In the genomic region with DNA sequence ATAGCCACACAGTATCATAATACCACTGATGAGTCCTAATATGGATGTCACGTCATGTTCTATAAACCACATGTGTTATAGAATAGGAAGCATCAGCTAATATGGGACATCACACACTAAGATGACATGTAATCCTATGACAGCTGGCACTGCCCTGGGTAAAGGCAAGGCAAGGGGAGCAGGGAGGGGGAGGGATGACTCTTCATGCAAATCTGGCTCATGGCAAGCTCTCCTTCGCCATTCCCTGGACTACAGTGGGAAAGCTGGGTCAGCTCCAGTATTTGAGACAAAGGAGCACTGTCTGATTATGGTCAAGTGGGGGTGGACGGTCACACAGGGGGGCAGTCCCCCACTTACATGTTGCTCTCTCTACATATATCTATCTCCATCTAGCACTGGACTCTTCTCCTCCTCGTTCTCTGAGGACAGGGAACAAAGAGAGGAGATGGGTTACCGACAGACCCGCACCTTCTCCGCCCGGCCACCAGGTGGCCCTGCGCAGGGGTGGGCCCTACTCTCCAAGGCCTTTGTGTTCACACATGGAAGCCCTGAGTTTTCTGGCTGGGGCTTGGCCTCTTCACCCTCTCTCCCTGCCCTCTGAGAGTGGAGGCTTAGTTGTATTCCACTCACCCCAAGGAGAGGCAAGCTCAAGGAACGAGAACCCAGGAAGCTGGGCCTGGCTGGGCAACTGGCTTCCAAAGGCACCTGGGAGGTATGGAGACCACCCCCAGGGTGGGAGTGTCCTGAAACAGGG, we compare ENCODE assay signal across 9 cellular contexts. TPM values are rescaled to one million over a fixed set of nuclear protein-coding genes. Genes with fewer than 3 reads are reported as not detected.
DNase-seq lines count a peak whose midpoint lies in the region; ATAC-seq and TF ChIP-seq lines count a peak whose summit lies in the region.
"Had no signal": no experiment of that assay in that cellular context is flagged by ENCODE, and none has a peak within 500 bp of the region (broad histone marks: within the 10 kb centered on the region; RNA-seq: fewer than 3 reads in every experiment).

No MANE protein-coding gene starts in this region.

- no peak for TF ChIP-seq EP300 in tibial nerve (IDR thresholded peaks at IDR 0.05)

- H3K4me3 Mint-ChIP-seq in CD4-positive, alpha-beta memory T cell: no peak overlapping the region
- no peak overlapping the region for H3K4me3 Mint-ChIP-seq in effector memory CD8-positive, alpha-beta T cell
- H3K4me3 Mint-ChIP-seq: IgD-negative memory B cell had no signal

- peak in 4 of 5 donors; percentile 59 to 65 (median 62) for DNase-seq in CD4-positive, alpha-beta memory T cell
- peak; percentile 96 for DNase-seq in H7
- DNase-seq in NCI-H510A (lab: John Stamatoyannopoulos, UW): peak; percentile 24
- peak; percentile 46 to 48 for DNase-seq in activated CD4-positive, alpha-beta T cell treated with anti-CD3 and anti-CD28 coated beads, Interleukin-2, amount 50 U/mL, for 4 hours
- DNase-seq in effector memory CD8-positive, alpha-beta T cell: peak; percentile 55 to 56 (median 55)
- peak; percentile 15 for DNase-seq in mucosa of gallbladder (ENCODE audit: low spot score)
- no peak for DNase-seq in tibial nerve (ENCODE audit: low spot score in 2 of 2)

- intact Hi-C loops in CD4-positive, alpha-beta memory T cell (cut with micrococcal nuclease): loop anchor here (1.0 to 5.0 kb wide), 5 partner anchors 25 to 703 kb away; partner anchors contain the start of gene RNF43

- H3K27ac ChIP-seq in CD4-positive, alpha-beta memory T cell (ENCODE audit: low read depth, low read length): no peak overlapping the region
- no peak overlapping the region for H3K27ac ChIP-seq in tibial nerve

- CTCF ChIA-PET in CD4-positive, alpha-beta memory T cell (lab: Charles Lee; ENCODE audit: partially characterized antibody): interaction anchor here (0.8 to 4.3 kb wide), 25 partner anchors 10 to 211 kb away, joined by 3 to 52 read pairs (median 4); partner anchors contain the start of genes MPO, MTMR4, RNF43 and SUPT4H1

- 37 to 42% methylated on average over 10 of the region's 10 CpGs for WGBS in tibial nerve, 2 donors

- no peaks in the 10 kb centered on the region for H3K9me3 Mint-ChIP-seq in CD4-positive, alpha-beta memory T cell
- H3K9me3 Mint-ChIP-seq in effector memory CD8-positive, alpha-beta T cell: no peaks in the 10 kb centered on the region
- H3K9me3 Mint-ChIP-seq: IgD-negative memory B cell had no signal

- H3K4me1 ChIP-seq in CD4-positive, alpha-beta memory T cell (ENCODE audit: insufficient read depth, low read length): peaks cover 4% of the 10 kb centered on the region
- H3K4me1 ChIP-seq in tibial nerve: peaks cover 0 to 12% (median 2%) of the 10 kb centered on the region in 4 donors

- H3K9me3 ChIP-seq in CD4-positive, alpha-beta memory T cell (ENCODE audit: control insufficient read depth in 1 of 2, low read length in 2 of 2): no peaks in the 10 kb centered on the region
- H3K9me3 ChIP-seq in tibial nerve: no peaks in the 10 kb centered on the region

- TF ChIP-seq POLR2A in tibial nerve (IDR thresholded peaks at IDR 0.05): no peak

- POLR2A ChIA-PET in CD4-positive, alpha-beta memory T cell (lab: Charles Lee; ENCODE audit: partially characterized antibody): interaction anchor here (0.9 to 3.4 kb wide), 10 partner anchors 12 to 48 kb away, joined by 3 to 21 read pairs (median 4); partner anchors contain the start of genes SUPT4H1 and TSPOAP1

- peaks cover 10 to 11% of the 10 kb centered on the region in 2 donors for H3K36me3 Mint-ChIP-seq in CD4-positive, alpha-beta memory T cell
- peaks cover 17% of the 10 kb centered on the region for H3K36me3 Mint-ChIP-seq in effector memory CD8-positive, alpha-beta T cell (ENCODE audit: insufficient read depth)
- H3K36me3 Mint-ChIP-seq: IgD-negative memory B cell had no signal

- H3K27ac Mint-ChIP-seq in CD4-positive, alpha-beta memory T cell: peak overlapping the region in 4 of 7 donors; percentile 0 to 70 (median 44)
- H3K27ac Mint-ChIP-seq in effector memory CD8-positive, alpha-beta T cell: peak overlapping the region in 1 of 2 donors; percentile 67

- peaks cover 4 to 10% (median 5%) of the 10 kb centered on the region in 4 donors for H3K4me1 Mint-ChIP-seq in CD4-positive, alpha-beta memory T cell
- peaks cover 9 to 12% of the 10 kb centered on the region in 2 donors for H3K4me1 Mint-ChIP-seq in effector memory CD8-positive, alpha-beta T cell (ENCODE audit: low read depth in 2 of 2)

- ATAC-seq in effector memory CD8-positive, alpha-beta T cell (replicated peaks): peak; percentile 91
- no peak for ATAC-seq in HG03460 (IDR thresholded peaks at IDR 0.05; ENCODE audit: unreplicated experiment)

- TF ChIP-seq CTCF in tibial nerve (IDR thresholded peaks at IDR 0.05): peak; percentile 37 to 52 (median 47)

- peaks cover 2% of the 10 kb centered on the region for H3K36me3 ChIP-seq in CD4-positive, alpha-beta memory T cell (ENCODE audit: insufficient read depth, low read length)
- H3K36me3 ChIP-seq in H7 (replicated peaks; ENCODE audit: control insufficient read depth, insufficient read depth, low read length) (no peaks in the 10 kb centered on the region; the same call in 1 of the 2 replicates), tibial nerve (peaks cover 0 to 47% (median 0%) of the 10 kb centered on the region in 3 donors)

- H3K27me3 ChIP-seq in CD4-positive, alpha-beta memory T cell (ENCODE audit: insufficient read depth, low read length): no peaks in the 10 kb centered on the region
- no peaks in the 10 kb centered on the region; the same call in 1 of the 2 replicates for H3K27me3 ChIP-seq in H7 (ENCODE audit: control insufficient read depth, insufficient read depth, low read length)
- no peaks in the 10 kb centered on the region for H3K27me3 ChIP-seq in tibial nerve

- no peaks in the 10 kb centered on the region for H3K27me3 Mint-ChIP-seq in CD4-positive, alpha-beta memory T cell
- H3K27me3 Mint-ChIP-seq in effector memory CD8-positive, alpha-beta T cell: no peaks in the 10 kb centered on the region
- H3K27me3 Mint-ChIP-seq: IgD-negative memory B cell had no signal

- no peak overlapping the region for H3K4me3 ChIP-seq in CD4-positive, alpha-beta memory T cell (ENCODE audit: low read length in 2 of 2)
- H3K4me3 ChIP-seq in H7 (ENCODE audit: insufficient read depth, low read depth, low read length) (no peak overlapping the region), tibial nerve (no peak overlapping the region)

RNA-seq across cellular contexts. Expression of gene MPO, which starts 23.4 kb away (rescaled TPM):
- total RNA-seq in CD4-positive, alpha-beta memory T cell: not detected
- not detected for polyA plus RNA-seq in CD4-positive, alpha-beta memory T cell
- not detected in 2 replicates for total RNA-seq in H7 (2014; rRNA removed; shearing (Covaris generic))
- total RNA-seq in mucosa of gallbladder (0.06 TPM), tibial nerve (not detected)
- polyA plus RNA-seq: IgD-negative memory B cell had no signal

RNA-seq across cellular contexts. Expression of gene TSPOAP1, which starts 24.4 kb away (rescaled TPM):
- 10 to 100 TPM; 15.8 to 19.1 TPM for total RNA-seq in CD4-positive, alpha-beta memory T cell
- under 1 TPM in 1 of 2 donors, not detected in 1; 0.80 TPM for polyA plus RNA-seq in CD4-positive, alpha-beta memory T cell
- total RNA-seq in H7 (2014; rRNA removed; shearing (Covaris generic)): 4.2 and 11.6 TPM in 2 replicates
- total RNA-seq in mucosa of gallbladder (30.2 TPM), tibial nerve (10 to 100 TPM; 11.4 to 16.3 (median 13.0) TPM)

RNA-seq across cellular contexts. Expression of gene SUPT4H1, which starts 47.8 kb away (rescaled TPM):
- total RNA-seq in CD4-positive, alpha-beta memory T cell: 10 to 100 TPM; 61.4 to 75.2 TPM
- polyA plus RNA-seq in CD4-positive, alpha-beta memory T cell: 100 to 1,000 TPM in 1 of 2 donors, 10 to 100 TPM in 1; 94.4 to 120 TPM
- 88.8 and 91.6 TPM in 2 replicates for total RNA-seq in H7 (2014; rRNA removed; shearing (Covaris generic))
- total RNA-seq in mucosa of gallbladder: 72.4 TPM
- total RNA-seq in tibial nerve: 10 to 100 TPM; 34.5 to 38.0 (median 35.2) TPM

Comparison
In these comparisons a context has a peak if more than half of its experiments do, and no peak if none do; other contexts are left out.
1. DNase-seq: peak in CD4-positive, alpha-beta memory T cell (4 of 5), H7 (single experiment), NCI-H510A (single experiment), activated CD4-positive, alpha-beta T cell treated with anti-CD3 and anti-CD28 coated beads, Interleukin-2, amount 50 U/mL, for 4 hours (2 of 2), effector memory CD8-positive, alpha-beta T cell (3 of 3) and mucosa of gallbladder (single experiment); none in tibial nerve (0 of 2).